9 cellular contexts compared by ENCODE assay signal in genomic region chr17:7929158-7930029, GRCh38. TPM values are rescaled to one million over a fixed set of nuclear protein-coding genes. Genes with fewer than 3 reads are reported as not detected.
DNase-seq lines count a peak whose midpoint lies in the region; ATAC-seq and TF ChIP-seq lines count a peak whose summit lies in the region.
"Had no signal": no experiment of that assay in that cellular context is flagged by ENCODE, and none has a peak within 500 bp of the region (broad histone marks: within the 10 kb centered on the region; RNA-seq: fewer than 3 reads in every experiment).

TSS of gene KCNAB3 (minus strand) at chr17:7929856. CDS start at chr17:7929435, 421 bp downstream.

- H3K4me1 Mint-ChIP-seq in CD14-positive monocyte: peaks cover 41% of the 10 kb centered on the region
- peaks cover 14% of the 10 kb centered on the region for H3K4me1 Mint-ChIP-seq in glutamatergic neuron (ENCODE audit: low read depth, unreplicated experiment)

- peak within 1 kb of the TSS; percentile 49 for H3K4me3 ChIP-seq in retinal pigment epithelial cell (ENCODE audit: low read length)
- no peak within 1 kb of the TSS for H3K4me3 ChIP-seq in gastrocnemius medialis

- H3K27ac Mint-ChIP-seq in CD14-positive monocyte (peak within 1 kb of the TSS; percentile 83 to 100 (median 99)), glutamatergic neuron (ENCODE audit: unreplicated experiment) (no peak within 1 kb of the TSS)

- TF ChIP-seq CTCF in CD14-positive monocyte (IDR thresholded peaks at IDR 0.05) (no peak), glutamatergic neuron (IDR thresholded peaks at IDR 0.05; ENCODE audit: partially characterized antibody, unreplicated experiment) (no peak), retinal pigment epithelial cell (conservative IDR thresholded peaks at IDR 0.05; ENCODE audit: low read depth, low read length) (no peak), gastrocnemius medialis (IDR thresholded peaks at IDR 0.05 in 4 of 5, conservative IDR thresholded peaks at IDR 0.05 in 1 of 5) (no peak)

- H3K4me3 Mint-ChIP-seq in CD14-positive monocyte (peak within 1 kb of the TSS; percentile 73 to 97), glutamatergic neuron (ENCODE audit: unreplicated experiment) (peak within 1 kb of the TSS; percentile 99)

- DNase-seq in CD14-positive monocyte (ENCODE audit: low spot score): peak; percentile 46
- peak; percentile 5 for DNase-seq in NCI-H1436 treated with DMSO at 0.1 percent for 48 hours (lab: John Stamatoyannopoulos, UW)
- peak; percentile 61 for DNase-seq in activated naive CD4-positive, alpha-beta T cell treated with anti-CD3 and anti-CD28 coated beads, Interleukin-2, amount 50 U/mL, for 16 hours
- peak; percentile 81 for DNase-seq in glutamatergic neuron
- no peak for DNase-seq in retinal pigment epithelial cell (ENCODE audit: low read depth)
- no peak for DNase-seq in gastrocnemius medialis

- no peaks in the 10 kb centered on the region for H3K9me3 ChIP-seq in gastrocnemius medialis
- H3K9me3 ChIP-seq: heart right ventricle had no signal

- TF ChIP-seq POLR2A in gastrocnemius medialis (IDR thresholded peaks at IDR 0.05): no peak

- H3K4me1 ChIP-seq in gastrocnemius medialis: peaks cover 17 to 19% of the 10 kb centered on the region in 2 donors

- no peak for ATAC-seq in GM21825 (IDR thresholded peaks at IDR 0.05; ENCODE audit: unreplicated experiment)
- no peak for ATAC-seq in gastrocnemius medialis
- no peak for ATAC-seq in GM21381 (IDR thresholded peaks at IDR 0.05; ENCODE audit: unreplicated experiment)
- ATAC-seq: heart right ventricle had no signal

- H3K27me3 ChIP-seq in gastrocnemius medialis: no peaks in the 10 kb centered on the region
- H3K27me3 ChIP-seq: heart right ventricle had no signal

- peaks cover 0 to 2% (median 0%) of the 10 kb centered on the region in 7 donors for H3K9me3 Mint-ChIP-seq in CD14-positive monocyte
- H3K9me3 Mint-ChIP-seq in glutamatergic neuron (ENCODE audit: unreplicated experiment): peaks cover 4% of the 10 kb centered on the region

- peaks cover 0 to 4% (median 1%) of the 10 kb centered on the region in 3 donors for H3K27me3 Mint-ChIP-seq in CD14-positive monocyte (ENCODE audit: low read depth in 3 of 3)
- H3K27me3 Mint-ChIP-seq in glutamatergic neuron (ENCODE audit: unreplicated experiment): peaks cover 18% of the 10 kb centered on the region

- intact Hi-C loops in CD14-positive monocyte (cut with micrococcal nuclease): loop anchor here in 1 of 2 donors (5.0 kb wide), 1 partner anchor 87 kb away; no protein-coding TSS in a partner anchor
- intact Hi-C loops in gastrocnemius medialis (cut with DNase I; ENCODE audit: low total_unique reads): loop anchor here (5.0 kb wide), 2 partner anchors 63 to 72 kb away; partner anchors contain the start of genes CYB5D1, NAA38 and TMEM88

- H3K27ac ChIP-seq in gastrocnemius medialis: no peak within 1 kb of the TSS

- H3K36me3 Mint-ChIP-seq in CD14-positive monocyte (peaks cover 12 to 27% of the 10 kb centered on the region in 2 donors), glutamatergic neuron (ENCODE audit: unreplicated experiment) (peaks cover 4% of the 10 kb centered on the region)

- peaks cover 0 to 1% of the 10 kb centered on the region in 2 donors for H3K36me3 ChIP-seq in gastrocnemius medialis

- in situ Hi-C loops in gastrocnemius medialis (cut with MboI; ENCODE audit: low sequenced_read_pairs in 4 of 4): loop anchor here in 1 of 4 donors (5.0 kb wide), 1 partner anchor 58 kb away; no protein-coding TSS in a partner anchor

RNA-seq across cellular contexts. Expression of gene KCNAB3, which starts in this region (rescaled TPM):
- polyA plus RNA-seq in CD14-positive monocyte: not detected
- total RNA-seq in glutamatergic neuron (ENCODE audit: unreplicated experiment): 12.3 TPM
- under 1 TPM in 1 of 4 donors, not detected in 3; 0.42 TPM for total RNA-seq in gastrocnemius medialis

Comparison
In these comparisons a context has a peak if more than half of its experiments do, and no peak if none do; other contexts are left out.
1. Peak in DNase-seq in CD14-positive monocyte; RNA of the gene not detected or under 1 TPM.
2. DNase-seq: peak in NCI-H1436 treated with DMSO at 0.1 percent for 48 hours (single experiment), activated naive CD4-positive, alpha-beta T cell treated with anti-CD3 and anti-CD28 coated beads, Interleukin-2, amount 50 U/mL, for 16 hours (single experiment) and glutamatergic neuron (single experiment); none in retinal pigment epithelial cell (single experiment) and gastrocnemius medialis (0 of 2).